Comparison of ENCODE assay signal across 5 cellular contexts in the genomic region with DNA sequence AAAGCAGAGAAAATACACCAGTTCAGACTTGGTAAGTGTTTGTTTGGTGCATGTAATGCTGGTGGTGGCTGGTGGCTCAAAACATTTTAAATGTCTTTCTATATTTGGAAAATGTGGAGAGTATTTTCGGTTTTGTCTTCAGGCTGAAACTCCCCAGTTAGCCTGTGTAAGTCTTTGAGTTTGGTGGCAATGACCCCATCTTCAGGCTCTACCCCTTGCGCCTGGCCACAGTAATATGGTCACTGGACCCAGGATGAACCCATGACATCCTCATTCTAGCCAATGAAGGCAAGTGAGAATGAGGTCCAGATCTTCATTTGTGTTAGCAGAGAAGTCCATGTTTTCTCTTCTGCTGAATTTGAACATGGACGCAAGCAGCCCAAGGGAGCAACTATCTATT.
"Had no signal": no experiment of that assay in that cellular context is flagged by ENCODE, and none has a peak within 500 bp of the region (broad histone marks: within the 10 kb centered on the region; RNA-seq: fewer than 3 reads in every experiment).

No MANE protein-coding gene starts in this region.

- H3K27ac ChIP-seq: GM23248 had no signal

- DNase-seq: GM23248, GOT3, H7, HCEC 1CT had no signal

- H3K4me1 Mint-ChIP-seq: IgD-negative memory B cell had no signal

- H3K27ac Mint-ChIP-seq: IgD-negative memory B cell had no signal

- H3K9ac ChIP-seq: GM23248 had no signal

- H3K27me3 Mint-ChIP-seq: IgD-negative memory B cell had no signal

- H3K4me3 ChIP-seq: GM23248 had no signal

- H3K4me3 Mint-ChIP-seq: IgD-negative memory B cell had no signal

- H3K36me3 Mint-ChIP-seq: IgD-negative memory B cell had no signal

- H2AFZ ChIP-seq: GM23248 had no signal
